In the genomic region with DNA sequence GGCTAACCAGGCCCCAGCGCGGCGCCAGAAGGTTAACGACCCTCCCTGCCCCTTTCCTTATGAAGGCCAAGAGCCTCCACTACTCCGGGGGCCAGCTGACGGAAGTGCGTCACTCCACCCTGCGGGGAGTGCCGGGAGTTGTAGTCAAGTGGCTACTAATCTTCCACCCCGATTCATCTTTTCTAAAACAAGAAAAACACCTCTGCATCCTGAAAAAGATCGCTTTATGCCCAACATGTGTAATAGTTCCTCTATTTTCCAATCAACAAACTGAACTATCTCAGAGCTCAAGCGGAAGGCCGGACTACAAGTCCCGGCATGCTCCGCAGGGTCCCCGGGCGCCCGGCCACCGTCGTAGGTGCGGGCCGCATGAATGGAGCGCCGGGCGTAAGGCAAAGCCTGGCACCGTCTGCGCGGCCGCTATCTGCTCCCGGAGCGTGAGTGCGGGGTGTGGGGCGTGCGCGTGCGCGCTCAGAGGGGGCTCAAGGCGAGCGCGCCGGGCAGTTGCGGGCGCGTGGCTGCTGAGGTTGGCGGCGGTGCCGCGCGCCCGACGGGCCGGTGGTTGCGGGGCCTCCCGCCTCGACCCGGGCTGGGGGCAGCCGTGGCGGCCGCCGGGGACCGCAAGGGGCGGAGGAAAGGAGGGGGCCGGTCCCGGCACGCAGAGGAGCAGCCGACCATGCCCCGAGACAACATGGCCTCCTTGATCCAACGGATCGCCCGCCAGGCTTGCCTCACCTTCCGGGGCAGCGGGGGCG, we compare ENCODE assay signal across 1 cellular context.
TF ChIP-seq lines count a peak whose summit lies in the region.

A gene (plus strand): TSS at position 337 of the 755 bp plus-strand sequence. CDS start 340 bp downstream, at position 677.

TF ChIP-seq in GM12878, 131 proteins besides CTCF, POLR2A, EP300 and RAD21 (continued from another document and continues in another):
- TF ChIP-seq, protein P1, sequence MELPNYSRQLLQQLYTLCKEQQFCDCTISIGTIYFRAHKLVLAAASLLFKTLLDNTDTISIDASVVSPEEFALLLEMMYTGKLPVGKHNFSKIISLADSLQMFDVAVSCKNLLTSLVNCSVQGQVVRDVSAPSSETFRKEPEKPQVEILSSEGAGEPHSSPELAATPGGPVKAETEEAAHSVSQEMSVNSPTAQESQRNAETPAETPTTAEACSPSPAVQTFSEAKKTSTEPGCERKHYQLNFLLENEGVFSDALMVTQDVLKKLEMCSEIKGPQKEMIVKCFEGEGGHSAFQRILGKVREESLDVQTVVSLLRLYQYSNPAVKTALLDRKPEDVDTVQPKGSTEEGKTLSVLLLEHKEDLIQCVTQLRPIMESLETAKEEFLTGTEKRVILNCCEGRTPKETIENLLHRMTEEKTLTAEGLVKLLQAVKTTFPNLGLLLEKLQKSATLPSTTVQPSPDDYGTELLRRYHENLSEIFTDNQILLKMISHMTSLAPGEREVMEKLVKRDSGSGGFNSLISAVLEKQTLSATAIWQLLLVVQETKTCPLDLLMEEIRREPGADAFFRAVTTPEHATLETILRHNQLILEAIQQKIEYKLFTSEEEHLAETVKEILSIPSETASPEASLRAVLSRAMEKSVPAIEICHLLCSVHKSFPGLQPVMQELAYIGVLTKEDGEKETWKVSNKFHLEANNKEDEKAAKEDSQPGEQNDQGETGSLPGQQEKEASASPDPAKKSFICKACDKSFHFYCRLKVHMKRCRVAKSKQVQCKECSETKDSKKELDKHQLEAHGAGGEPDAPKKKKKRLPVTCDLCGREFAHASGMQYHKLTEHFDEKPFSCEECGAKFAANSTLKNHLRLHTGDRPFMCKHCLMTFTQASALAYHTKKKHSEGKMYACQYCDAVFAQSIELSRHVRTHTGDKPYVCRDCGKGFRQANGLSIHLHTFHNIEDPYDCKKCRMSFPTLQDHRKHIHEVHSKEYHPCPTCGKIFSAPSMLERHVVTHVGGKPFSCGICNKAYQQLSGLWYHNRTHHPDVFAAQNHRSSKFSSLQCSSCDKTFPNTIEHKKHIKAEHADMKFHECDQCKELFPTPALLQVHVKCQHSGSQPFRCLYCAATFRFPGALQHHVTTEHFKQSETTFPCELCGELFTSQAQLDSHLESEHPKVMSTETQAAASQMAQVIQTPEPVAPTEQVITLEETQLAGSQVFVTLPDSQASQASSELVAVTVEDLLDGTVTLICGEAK (IDR thresholded peaks at IDR 0.05; ENCODE audit: borderline replicate concordance), result peak; percentile 95
- no peak for TF ChIP-seq NFIC (IDR thresholded peaks at IDR 0.05; ENCODE audit: low read depth, low read length)
- peak; percentile 76 for TF ChIP-seq SMARCA5 (IDR thresholded peaks at IDR 0.05)
- TF ChIP-seq PAX8 (IDR thresholded peaks at IDR 0.05), result no peak
- no peak for TF ChIP-seq KDM1A (IDR thresholded peaks at IDR 0.05; ENCODE audit: borderline replicate concordance)
- no peak for TF ChIP-seq NRF1 (conservative IDR thresholded peaks at IDR 0.05; ENCODE audit: low read depth, low read length)
- TF ChIP-seq CHD2 (IDR thresholded peaks at IDR 0.05; ENCODE audit: borderline replicate concordance, low read depth, low read length), result no peak; the same call in none of the 2 replicates
- TF ChIP-seq, protein P2, sequence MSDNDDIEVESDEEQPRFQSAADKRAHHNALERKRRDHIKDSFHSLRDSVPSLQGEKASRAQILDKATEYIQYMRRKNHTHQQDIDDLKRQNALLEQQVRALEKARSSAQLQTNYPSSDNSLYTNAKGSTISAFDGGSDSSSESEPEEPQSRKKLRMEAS (IDR thresholded peaks at IDR 0.05; ENCODE audit: low read depth, low read length), result peak; percentile 61; the same call in 1 of the 2 replicates
- no peak for TF ChIP-seq MTA3 (IDR thresholded peaks at IDR 0.05; ENCODE audit: borderline replicate concordance, low read length)
- no peak for TF ChIP-seq STAT3 (IDR thresholded peaks at IDR 0.05; ENCODE audit: low read depth, low read length)
- no peak for TF ChIP-seq SPI1 (IDR thresholded peaks at IDR 0.05; ENCODE audit: borderline replicate concordance, insufficient read depth, low read depth, low read length)
- TF ChIP-seq POLR2AphosphoS2 (IDR thresholded peaks at IDR 0.05; ENCODE audit: low read depth, low read length), result no peak; the same call in 1 of the 2 replicates
- no peak for TF ChIP-seq IRF4 (IDR thresholded peaks at IDR 0.05; ENCODE audit: low read depth, low read length)
- no peak for TF ChIP-seq BMI1 (IDR thresholded peaks at IDR 0.05; ENCODE audit: borderline replicate concordance)
- no peak for TF ChIP-seq ZNF384 (IDR thresholded peaks at IDR 0.05; ENCODE audit: borderline replicate concordance, low read depth, low read length)
- peak; percentile 93 for TF ChIP-seq GATAD2B (conservative IDR thresholded peaks at IDR 0.05; ENCODE audit: low read depth)
- TF ChIP-seq JUND (IDR thresholded peaks at IDR 0.05; ENCODE audit: low read depth, low read length), result no peak
- 0 out of 2 replicates have a peak, but pooled peaks have one; percentile 50 for TF ChIP-seq ATF7 (IDR thresholded peaks at IDR 0.05; ENCODE audit: low read depth)
- TF ChIP-seq CBFB (IDR thresholded peaks at IDR 0.05; ENCODE audit: low read depth), result no peak
- peak; percentile 71; the same call in 1 of the 2 replicates for TF ChIP-seq ZNF207 (IDR thresholded peaks at IDR 0.05; ENCODE audit: borderline replicate concordance)
- peak; percentile 66; the same call in 1 of the 2 replicates for TF ChIP-seq POLR2AphosphoS5 (IDR thresholded peaks at IDR 0.05; ENCODE audit: low read length)
- TF ChIP-seq NR2C1 (IDR thresholded peaks at IDR 0.05), result peak; percentile 55; the same call in 1 of the 2 replicates
- TF ChIP-seq, protein P3, sequence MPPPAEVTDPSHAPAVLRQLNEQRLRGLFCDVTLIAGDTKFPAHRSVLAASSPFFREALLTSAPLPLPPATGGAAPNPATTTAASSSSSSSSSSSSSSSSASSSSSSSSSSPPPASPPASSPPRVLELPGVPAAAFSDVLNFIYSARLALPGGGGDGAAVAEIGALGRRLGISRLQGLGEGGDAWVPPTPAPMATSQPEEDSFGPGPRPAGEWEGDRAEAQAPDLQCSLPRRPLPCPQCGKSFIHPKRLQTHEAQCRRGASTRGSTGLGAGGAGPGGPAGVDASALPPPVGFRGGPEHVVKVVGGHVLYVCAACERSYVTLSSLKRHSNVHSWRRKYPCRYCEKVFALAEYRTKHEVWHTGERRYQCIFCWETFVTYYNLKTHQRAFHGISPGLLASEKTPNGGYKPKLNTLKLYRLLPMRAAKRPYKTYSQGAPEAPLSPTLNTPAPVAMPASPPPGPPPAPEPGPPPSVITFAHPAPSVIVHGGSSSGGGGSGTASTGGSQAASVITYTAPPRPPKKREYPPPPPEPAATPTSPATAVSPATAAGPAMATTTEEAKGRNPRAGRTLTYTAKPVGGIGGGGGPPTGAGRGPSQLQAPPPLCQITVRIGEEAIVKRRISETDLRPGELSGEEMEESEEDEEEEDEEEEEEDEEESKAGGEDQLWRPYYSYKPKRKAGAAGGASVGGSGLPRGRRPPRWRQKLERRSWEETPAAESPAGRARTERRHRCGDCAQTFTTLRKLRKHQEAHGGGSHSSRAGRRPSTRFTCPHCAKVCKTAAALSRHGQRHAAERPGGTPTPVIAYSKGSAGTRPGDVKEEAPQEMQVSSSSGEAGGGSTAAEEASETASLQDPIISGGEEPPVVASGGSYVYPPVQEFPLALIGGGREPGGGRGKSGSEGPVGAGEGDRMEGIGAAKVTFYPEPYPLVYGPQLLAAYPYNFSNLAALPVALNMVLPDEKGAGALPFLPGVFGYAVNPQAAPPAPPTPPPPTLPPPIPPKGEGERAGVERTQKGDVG (CRISPR knock-in tag; IDR thresholded peaks at IDR 0.05), result no peak
- peak; percentile 87 for TF ChIP-seq NBN (IDR thresholded peaks at IDR 0.05)
- TF ChIP-seq, protein P4, sequence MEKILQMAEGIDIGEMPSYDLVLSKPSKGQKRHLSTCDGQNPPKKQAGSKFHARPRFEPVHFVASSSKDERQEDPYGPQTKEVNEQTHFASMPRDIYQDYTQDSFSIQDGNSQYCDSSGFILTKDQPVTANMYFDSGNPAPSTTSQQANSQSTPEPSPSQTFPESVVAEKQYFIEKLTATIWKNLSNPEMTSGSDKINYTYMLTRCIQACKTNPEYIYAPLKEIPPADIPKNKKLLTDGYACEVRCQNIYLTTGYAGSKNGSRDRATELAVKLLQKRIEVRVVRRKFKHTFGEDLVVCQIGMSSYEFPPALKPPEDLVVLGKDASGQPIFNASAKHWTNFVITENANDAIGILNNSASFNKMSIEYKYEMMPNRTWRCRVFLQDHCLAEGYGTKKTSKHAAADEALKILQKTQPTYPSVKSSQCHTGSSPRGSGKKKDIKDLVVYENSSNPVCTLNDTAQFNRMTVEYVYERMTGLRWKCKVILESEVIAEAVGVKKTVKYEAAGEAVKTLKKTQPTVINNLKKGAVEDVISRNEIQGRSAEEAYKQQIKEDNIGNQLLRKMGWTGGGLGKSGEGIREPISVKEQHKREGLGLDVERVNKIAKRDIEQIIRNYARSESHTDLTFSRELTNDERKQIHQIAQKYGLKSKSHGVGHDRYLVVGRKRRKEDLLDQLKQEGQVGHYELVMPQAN (conservative IDR thresholded peaks at IDR 0.05), result peak; percentile 77
- TF ChIP-seq CEBPB (IDR thresholded peaks at IDR 0.05; ENCODE audit: borderline replicate concordance in 1 of 2, low read depth in 2 of 2, low read length in 2 of 2), result no peak
- TF ChIP-seq, protein P5, sequence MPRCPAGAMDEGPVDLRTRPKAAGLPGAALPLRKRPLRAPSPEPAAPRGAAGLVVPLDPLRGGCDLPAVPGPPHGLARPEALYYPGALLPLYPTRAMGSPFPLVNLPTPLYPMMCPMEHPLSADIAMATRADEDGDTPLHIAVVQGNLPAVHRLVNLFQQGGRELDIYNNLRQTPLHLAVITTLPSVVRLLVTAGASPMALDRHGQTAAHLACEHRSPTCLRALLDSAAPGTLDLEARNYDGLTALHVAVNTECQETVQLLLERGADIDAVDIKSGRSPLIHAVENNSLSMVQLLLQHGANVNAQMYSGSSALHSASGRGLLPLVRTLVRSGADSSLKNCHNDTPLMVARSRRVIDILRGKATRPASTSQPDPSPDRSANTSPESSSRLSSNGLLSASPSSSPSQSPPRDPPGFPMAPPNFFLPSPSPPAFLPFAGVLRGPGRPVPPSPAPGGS (IDR thresholded peaks at IDR 0.05; ENCODE audit: borderline replicate concordance, insufficient read depth, low read depth, low read length, poor library complexity, severe bottlenecking), result no peak
- TF ChIP-seq FOS (IDR thresholded peaks at IDR 0.05; ENCODE audit: borderline replicate concordance, extremely low read depth, insufficient read length), result no peak
- TF ChIP-seq YBX1 (IDR thresholded peaks at IDR 0.05), result no peak
- TF ChIP-seq, protein P6, sequence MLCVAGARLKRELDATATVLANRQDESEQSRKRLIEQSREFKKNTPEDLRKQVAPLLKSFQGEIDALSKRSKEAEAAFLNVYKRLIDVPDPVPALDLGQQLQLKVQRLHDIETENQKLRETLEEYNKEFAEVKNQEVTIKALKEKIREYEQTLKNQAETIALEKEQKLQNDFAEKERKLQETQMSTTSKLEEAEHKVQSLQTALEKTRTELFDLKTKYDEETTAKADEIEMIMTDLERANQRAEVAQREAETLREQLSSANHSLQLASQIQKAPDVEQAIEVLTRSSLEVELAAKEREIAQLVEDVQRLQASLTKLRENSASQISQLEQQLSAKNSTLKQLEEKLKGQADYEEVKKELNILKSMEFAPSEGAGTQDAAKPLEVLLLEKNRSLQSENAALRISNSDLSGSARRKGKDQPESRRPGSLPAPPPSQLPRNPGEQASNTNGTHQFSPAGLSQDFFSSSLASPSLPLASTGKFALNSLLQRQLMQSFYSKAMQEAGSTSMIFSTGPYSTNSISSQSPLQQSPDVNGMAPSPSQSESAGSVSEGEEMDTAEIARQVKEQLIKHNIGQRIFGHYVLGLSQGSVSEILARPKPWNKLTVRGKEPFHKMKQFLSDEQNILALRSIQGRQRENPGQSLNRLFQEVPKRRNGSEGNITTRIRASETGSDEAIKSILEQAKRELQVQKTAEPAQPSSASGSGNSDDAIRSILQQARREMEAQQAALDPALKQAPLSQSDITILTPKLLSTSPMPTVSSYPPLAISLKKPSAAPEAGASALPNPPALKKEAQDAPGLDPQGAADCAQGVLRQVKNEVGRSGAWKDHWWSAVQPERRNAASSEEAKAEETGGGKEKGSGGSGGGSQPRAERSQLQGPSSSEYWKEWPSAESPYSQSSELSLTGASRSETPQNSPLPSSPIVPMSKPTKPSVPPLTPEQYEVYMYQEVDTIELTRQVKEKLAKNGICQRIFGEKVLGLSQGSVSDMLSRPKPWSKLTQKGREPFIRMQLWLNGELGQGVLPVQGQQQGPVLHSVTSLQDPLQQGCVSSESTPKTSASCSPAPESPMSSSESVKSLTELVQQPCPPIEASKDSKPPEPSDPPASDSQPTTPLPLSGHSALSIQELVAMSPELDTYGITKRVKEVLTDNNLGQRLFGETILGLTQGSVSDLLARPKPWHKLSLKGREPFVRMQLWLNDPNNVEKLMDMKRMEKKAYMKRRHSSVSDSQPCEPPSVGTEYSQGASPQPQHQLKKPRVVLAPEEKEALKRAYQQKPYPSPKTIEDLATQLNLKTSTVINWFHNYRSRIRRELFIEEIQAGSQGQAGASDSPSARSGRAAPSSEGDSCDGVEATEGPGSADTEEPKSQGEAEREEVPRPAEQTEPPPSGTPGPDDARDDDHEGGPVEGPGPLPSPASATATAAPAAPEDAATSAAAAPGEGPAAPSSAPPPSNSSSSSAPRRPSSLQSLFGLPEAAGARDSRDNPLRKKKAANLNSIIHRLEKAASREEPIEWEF (IDR thresholded peaks at IDR 0.05; ENCODE audit: insufficient replicate concordance, low read depth, low read length), result peak; percentile 87
- no peak for TF ChIP-seq SUZ12 (IDR thresholded peaks at IDR 0.05; ENCODE audit: unreplicated experiment)
- no peak for TF ChIP-seq MTA2 (IDR thresholded peaks at IDR 0.05; ENCODE audit: low read depth)
- no peak for TF ChIP-seq RCOR1 (conservative IDR thresholded peaks at IDR 0.05; ENCODE audit: low read depth, low read length)
- peak; percentile 81 for TF ChIP-seq SIX5 (IDR thresholded peaks at IDR 0.05; ENCODE audit: low read depth, low read length, severe bottlenecking)
- no peak for TF ChIP-seq ZNF274 (IDR thresholded peaks at IDR 0.05; ENCODE audit: insufficient read depth, insufficient read length)
- no peak for TF ChIP-seq CBX5 (IDR thresholded peaks at IDR 0.05; ENCODE audit: low read depth)
- TF ChIP-seq, protein P7, sequence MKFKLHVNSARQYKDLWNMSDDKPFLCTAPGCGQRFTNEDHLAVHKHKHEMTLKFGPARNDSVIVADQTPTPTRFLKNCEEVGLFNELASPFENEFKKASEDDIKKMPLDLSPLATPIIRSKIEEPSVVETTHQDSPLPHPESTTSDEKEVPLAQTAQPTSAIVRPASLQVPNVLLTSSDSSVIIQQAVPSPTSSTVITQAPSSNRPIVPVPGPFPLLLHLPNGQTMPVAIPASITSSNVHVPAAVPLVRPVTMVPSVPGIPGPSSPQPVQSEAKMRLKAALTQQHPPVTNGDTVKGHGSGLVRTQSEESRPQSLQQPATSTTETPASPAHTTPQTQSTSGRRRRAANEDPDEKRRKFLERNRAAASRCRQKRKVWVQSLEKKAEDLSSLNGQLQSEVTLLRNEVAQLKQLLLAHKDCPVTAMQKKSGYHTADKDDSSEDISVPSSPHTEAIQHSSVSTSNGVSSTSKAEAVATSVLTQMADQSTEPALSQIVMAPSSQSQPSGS (IDR thresholded peaks at IDR 0.05; ENCODE audit: low read length), result no peak
